In the genomic region with DNA sequence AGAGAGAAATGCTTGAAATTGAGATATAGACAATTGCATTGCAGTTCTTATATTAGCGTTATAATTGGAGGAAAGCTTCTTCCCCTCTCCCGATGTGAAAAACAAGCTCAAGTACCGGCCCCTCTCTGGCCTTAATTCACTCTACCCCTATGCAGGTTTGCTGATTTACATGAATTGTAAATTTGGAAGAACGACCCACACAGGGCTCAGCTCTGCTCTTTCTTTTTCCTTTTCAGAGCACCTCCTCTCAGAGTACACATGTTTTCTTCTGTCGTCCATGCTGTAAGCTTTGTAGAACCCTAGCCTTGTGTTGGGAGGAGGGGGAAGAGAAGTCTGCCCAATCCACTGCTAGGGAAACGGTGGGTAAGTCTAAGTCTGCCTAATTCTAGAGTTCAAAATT, we compare ENCODE assay signal across 1 cellular context.
TF ChIP-seq lines count a peak whose summit lies in the region.

No MANE protein-coding gene starts in this region.

TF ChIP-seq in GM23338, 12 proteins besides CTCF, POLR2A, EP300 and RAD21 (continued from another document):
- TF ChIP-seq EZH2phosphoT487 (IDR thresholded peaks at IDR 0.05; ENCODE audit: unreplicated experiment) (no peak), POLR2AphosphoS5 (IDR thresholded peaks at IDR 0.05; ENCODE audit: low read depth) (no peak)
